Comparison of ENCODE assay signal across 11 cellular contexts in the genomic region with DNA sequence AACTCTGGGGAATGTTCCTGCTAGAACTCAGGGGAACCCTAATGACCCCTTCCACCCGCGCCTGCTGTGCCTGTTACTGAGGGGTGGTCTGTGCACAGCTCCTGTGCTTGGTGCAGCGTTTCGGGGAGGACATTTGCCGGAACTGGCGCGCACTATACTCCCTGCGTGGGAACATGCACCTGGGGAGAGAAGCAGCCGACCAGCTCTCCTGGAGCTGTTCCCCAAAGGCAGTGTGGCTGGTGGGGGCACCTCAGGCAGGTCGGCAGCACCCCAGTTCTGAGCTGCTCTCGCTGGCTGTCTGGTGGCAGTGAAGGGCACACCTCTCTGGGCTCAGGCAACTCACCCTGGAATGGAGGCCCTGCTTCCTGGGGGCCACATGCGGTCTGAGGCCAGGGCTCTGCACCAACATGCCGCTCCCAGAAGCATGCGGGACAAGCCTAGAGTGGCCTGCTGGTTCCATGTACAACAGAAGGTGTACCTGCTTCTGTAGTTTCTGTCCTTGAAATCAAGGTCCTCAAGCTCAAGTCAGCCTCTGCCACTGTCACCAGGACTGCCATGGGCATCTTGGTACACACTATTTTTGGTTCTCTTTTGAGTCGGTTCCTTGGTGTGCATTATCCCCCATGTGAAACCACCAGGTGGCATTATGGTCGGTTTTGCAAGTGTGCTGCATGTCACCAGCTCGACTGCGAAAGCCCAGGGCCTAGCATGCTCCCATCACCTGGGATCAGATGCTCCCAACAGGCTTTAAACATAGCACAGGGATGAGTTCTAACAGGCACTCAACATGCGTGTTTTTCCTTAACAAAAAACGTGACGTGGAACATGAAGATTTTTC. TPM values are rescaled to one million over a fixed set of nuclear protein-coding genes. Genes with fewer than 3 reads are reported as not detected.
DNase-seq lines count a peak whose midpoint lies in the region; ATAC-seq and TF ChIP-seq lines count a peak whose summit lies in the region.
"Had no signal": no experiment of that assay in that cellular context is flagged by ENCODE, and none has a peak within 500 bp of the region (broad histone marks: within the 10 kb centered on the region; RNA-seq: fewer than 3 reads in every experiment).

No MANE protein-coding gene starts in this region.

- TF ChIP-seq POLR2A in lower leg skin (IDR thresholded peaks at IDR 0.05) = no peak

- DNase-seq in GM06990 (ENCODE audit: extremely low read depth, insufficient read length) (no peak), HL-60 (ENCODE audit: low read depth in 1 of 2, low spot score in 1 of 2) (peak in 1 of 2 experiments; percentile 25), lower leg skin (ENCODE audit: low spot score in 2 of 2) (no peak), SW480 (ENCODE audit: low spot score) (no peak)
- DNase-seq in activated naive CD4-positive, alpha-beta T cell treated with anti-CD3 and anti-CD28 coated beads, Interleukin-2, amount 10 ng/mL, durations not matched to agents 7 days and 5 days = peak; percentile 37
- DNase-seq in stimulated activated naive CD4-positive, alpha-beta T cell (lab: John Stamatoyannopoulos, UW) = no peak
- DNase-seq: NCI-H1417 treated with DMSO at 0.1 percent for 48 hours, T1000 had no signal

- no peaks in the 10 kb centered on the region for H3K9me3 Mint-ChIP-seq in activated naive CD4-positive, alpha-beta T cell treated with anti-CD3 and anti-CD28 coated beads, Interleukin-2, amount 10 ng/mL, durations not matched to agents 7 days and 5 days
- no peaks in the 10 kb centered on the region for H3K9me3 Mint-ChIP-seq in nephron

- no peaks in the 10 kb centered on the region for H3K27me3 Mint-ChIP-seq in activated naive CD4-positive, alpha-beta T cell treated with anti-CD3 and anti-CD28 coated beads, Interleukin-2, amount 10 ng/mL, durations not matched to agents 7 days and 5 days
- H3K27me3 Mint-ChIP-seq in nephron (ENCODE audit: low read depth) = no peaks in the 10 kb centered on the region

- no peak overlapping the region for H3K4me3 Mint-ChIP-seq in activated naive CD4-positive, alpha-beta T cell treated with anti-CD3 and anti-CD28 coated beads, Interleukin-2, amount 10 ng/mL, durations not matched to agents 7 days and 5 days
- no peak overlapping the region for H3K4me3 Mint-ChIP-seq in nephron

- H3K27ac Mint-ChIP-seq in activated naive CD4-positive, alpha-beta T cell treated with anti-CD3 and anti-CD28 coated beads, Interleukin-2, amount 10 ng/mL, durations not matched to agents 7 days and 5 days = peak overlapping the region; percentile 37
- peak overlapping the region in 2 of 3 experiments; percentile 51 to 74 for H3K27ac Mint-ChIP-seq in nephron

- CTCF ChIA-PET in activated naive CD4-positive, alpha-beta T cell treated with anti-CD3 and anti-CD28 coated beads, Interleukin-2, amount 10 ng/mL, durations not matched to agents 7 days and 5 days (lab: Charles Lee) = interaction anchor here (1.1 to 1.6 kb wide), 2 partner anchors 10 to 104 kb away, joined by 3 to 5 read pairs; no protein-coding TSS in a partner anchor

- H3K4me3 ChIP-seq in GM06990 (replicated peaks; ENCODE audit: low read depth, low read length) = no peak overlapping the region
- no peak overlapping the region for H3K4me3 ChIP-seq in HL-60 (replicated peaks; ENCODE audit: insufficient read depth, low read length)
- no peak overlapping the region for H3K4me3 ChIP-seq in lower leg skin (ENCODE audit: low read depth, poor library complexity, severe bottlenecking)
- H3K4me3 ChIP-seq: suprapubic skin had no signal

- peaks cover 23% of the 10 kb centered on the region for H3K36me3 Mint-ChIP-seq in activated naive CD4-positive, alpha-beta T cell treated with anti-CD3 and anti-CD28 coated beads, Interleukin-2, amount 10 ng/mL, durations not matched to agents 7 days and 5 days
- peaks cover 41% of the 10 kb centered on the region for H3K36me3 Mint-ChIP-seq in nephron (ENCODE audit: low read depth)

- H3K4me1 Mint-ChIP-seq in activated naive CD4-positive, alpha-beta T cell treated with anti-CD3 and anti-CD28 coated beads, Interleukin-2, amount 10 ng/mL, durations not matched to agents 7 days and 5 days = no peaks in the 10 kb centered on the region
- peaks cover 10% of the 10 kb centered on the region for H3K4me1 Mint-ChIP-seq in nephron

- H3K27ac ChIP-seq in HL-60 (replicated peaks) = no peak overlapping the region
- H3K27ac ChIP-seq: suprapubic skin had no signal

- no peak for ATAC-seq in HG03565 (IDR thresholded peaks at IDR 0.05; ENCODE audit: unreplicated experiment)

- TF ChIP-seq CTCF in GM06990 (IDR thresholded peaks at IDR 0.05; ENCODE audit: insufficient read depth, low read length, poor library complexity, severe bottlenecking) = peak; percentile 49
- TF ChIP-seq CTCF in HL-60 (IDR thresholded peaks at IDR 0.05; ENCODE audit: insufficient read depth, low read length) = peak; percentile 12
- TF ChIP-seq CTCF in nephron (IDR thresholded peaks at IDR 0.05; ENCODE audit: unreplicated experiment in 3 of 3) = no peak
- no peak for TF ChIP-seq CTCF in lower leg skin (IDR thresholded peaks at IDR 0.05)

- WGBS in lower leg skin, 2 donors = 84 to 85% methylated on average over 20 to 21 of the region's 21 CpGs

- H3K36me3 ChIP-seq in GM06990 (ENCODE audit: control insufficient read depth, insufficient read depth, low read length) = peaks cover 43% of the 10 kb centered on the region

- intact Hi-C loops in lower leg skin (cut with DNase I; ENCODE audit: low total_unique reads) = no loop called here

- no peaks in the 10 kb centered on the region for H3K27me3 ChIP-seq in GM06990 (replicated peaks; ENCODE audit: control insufficient read depth, insufficient read depth, low read length)
- H3K27me3 ChIP-seq in HL-60 (ENCODE audit: insufficient read depth, poor library complexity, severe bottlenecking) = no peaks in the 10 kb centered on the region
- H3K27me3 ChIP-seq: suprapubic skin had no signal

RNA-seq across cellular contexts. Expression of a gene that starts 7.8 kb away (rescaled TPM):
- total RNA-seq in lower leg skin = 10 to 100 TPM; 13.7 to 44.9 (median 26.5) TPM

RNA-seq across cellular contexts. Expression of a gene that starts 41.2 kb away (rescaled TPM):
- 100 to 1,000 TPM in 2 of 4 donors, 10 to 100 TPM in 2; 71.4 to 125 (median 100) TPM for total RNA-seq in lower leg skin

RNA-seq across cellular contexts. Expression of a gene that starts 45.8 kb away (rescaled TPM):
- total RNA-seq in lower leg skin = 100 to 1,000 TPM; 263 to 508 (median 298) TPM

RNA-seq across cellular contexts. Expression of a gene that starts 59.8 kb away (rescaled TPM):
- 100 to 1,000 TPM in 2 of 4 donors, 10 to 100 TPM in 2; 86.3 to 113 (median 101) TPM for total RNA-seq in lower leg skin

Comparison
In these comparisons a context has a peak if more than half of its experiments do, and no peak if none do; other contexts are left out.
1. CTCF ChIP-seq: peak in GM06990 (single experiment) and HL-60 (single experiment); none in nephron (0 of 3) and lower leg skin (0 of 3).